10 cellular contexts compared by ENCODE assay signal in the genomic region with DNA sequence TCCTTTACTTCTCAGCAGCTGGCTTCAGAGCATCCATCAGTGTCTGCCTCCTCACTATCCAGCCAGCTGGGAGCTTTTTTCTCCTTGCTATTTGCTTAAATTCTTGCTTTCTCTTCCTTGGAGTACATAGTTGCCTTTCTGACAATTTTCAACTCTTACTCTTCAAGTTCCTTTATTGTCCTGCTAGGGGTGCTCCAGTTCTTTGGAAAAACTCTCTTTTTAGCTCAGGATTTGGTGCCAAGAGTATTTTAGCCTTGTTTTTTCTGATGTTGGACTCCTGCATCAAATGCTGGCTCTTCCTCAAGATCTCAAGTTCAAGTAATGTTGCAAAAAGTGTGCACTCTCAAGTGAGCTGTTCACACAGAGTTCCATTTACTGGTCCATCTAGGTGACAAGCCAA.
A peak's percentile ranks its signal among the peaks of the same experiment; 100 is the strongest.
DNase-seq lines count a peak whose midpoint lies in the region; ATAC-seq and TF ChIP-seq lines count a peak whose summit lies in the region.
"Had no signal": no experiment of that assay in that cellular context is flagged by ENCODE, and none has a peak within 500 bp of the region (broad histone marks: within the 10 kb centered on the region; RNA-seq: fewer than 3 reads in every experiment).

No MANE protein-coding gene starts in this region.

- 0 out of 2 replicates have a peak, but pooled peaks have one; percentile 13 for TF ChIP-seq CTCF in WTC11 (IDR thresholded peaks at IDR 0.05)
- peak; percentile 50 for TF ChIP-seq CTCF in foreskin keratinocyte (conservative IDR thresholded peaks at IDR 0.05)

- CTCF ChIA-PET in WTC11 (lab: Charles Lee) = interaction anchor here (0.6 to 1.8 kb wide), 15 partner anchors 10 to 433 kb away, joined by 3 to 6 read pairs (median 3); partner anchors contain the start of gene SRD5A3

- peak; percentile 9 for DNase-seq in EL
- DNase-seq in WTC11 (ENCODE audit: low spot score) = no peak
- DNase-seq in foreskin keratinocyte = no peak
- DNase-seq in pons (ENCODE audit: low spot score) = peak; percentile 73
- no peak for DNase-seq in activated naive CD4-positive, alpha-beta T cell treated with anti-CD3 and anti-CD28 coated beads, Interleukin-2, amount 50 U/mL, for 16 hours
- no peak for DNase-seq in left lobe of liver (ENCODE audit: low spot score)
- DNase-seq: Caco-2 had no signal

- H3K27me3 ChIP-seq in foreskin keratinocyte = peaks cover 8% of the 10 kb centered on the region
- H3K27me3 ChIP-seq: neutrophil had no signal

- H3K27me3 Mint-ChIP-seq in WTC11 (ENCODE audit: low read depth) = no peaks in the 10 kb centered on the region

- peaks cover 2% of the 10 kb centered on the region for H3K4me1 Mint-ChIP-seq in WTC11

- no peaks in the 10 kb centered on the region for H3K4me1 ChIP-seq in foreskin keratinocyte
- H3K4me1 ChIP-seq: Caco-2 had no signal

- ATAC-seq in WTC11 (peak; percentile 48; the same call in 1 of the 2 replicates), foreskin keratinocyte (no peak), GM19328 (IDR thresholded peaks at IDR 0.05; ENCODE audit: unreplicated experiment) (no peak), HG03469 (IDR thresholded peaks at IDR 0.05; ENCODE audit: unreplicated experiment) (no peak), left lobe of liver (no peak)

- no peaks in the 10 kb centered on the region for H3K36me3 Mint-ChIP-seq in WTC11

- POLR2A ChIA-PET in WTC11 (lab: Charles Lee) = no interaction called here

- no peak overlapping the region for H3K27ac ChIP-seq in foreskin keratinocyte
- H3K27ac ChIP-seq: neutrophil had no signal

- no peak overlapping the region for H3K4me3 Mint-ChIP-seq in WTC11

- no peak overlapping the region for H3K27ac Mint-ChIP-seq in WTC11

- peaks cover 17% of the 10 kb centered on the region; the same call in 1 of the 2 replicates for H3K9me3 Mint-ChIP-seq in WTC11

TF ChIP-seq in WTC11, 78 proteins besides CTCF, POLR2A, EP300 and RAD21:
- TF ChIP-seq ZBTB21 (CRISPR knock-in tag; IDR thresholded peaks at IDR 0.05; ENCODE audit: borderline replicate concordance) = no peak
- TF ChIP-seq CREM (CRISPR knock-in tag; IDR thresholded peaks at IDR 0.05) = no peak
- TF ChIP-seq SOX15 (CRISPR knock-in tag; IDR thresholded peaks at IDR 0.05) = no peak
- TF ChIP-seq, protein P1, sequence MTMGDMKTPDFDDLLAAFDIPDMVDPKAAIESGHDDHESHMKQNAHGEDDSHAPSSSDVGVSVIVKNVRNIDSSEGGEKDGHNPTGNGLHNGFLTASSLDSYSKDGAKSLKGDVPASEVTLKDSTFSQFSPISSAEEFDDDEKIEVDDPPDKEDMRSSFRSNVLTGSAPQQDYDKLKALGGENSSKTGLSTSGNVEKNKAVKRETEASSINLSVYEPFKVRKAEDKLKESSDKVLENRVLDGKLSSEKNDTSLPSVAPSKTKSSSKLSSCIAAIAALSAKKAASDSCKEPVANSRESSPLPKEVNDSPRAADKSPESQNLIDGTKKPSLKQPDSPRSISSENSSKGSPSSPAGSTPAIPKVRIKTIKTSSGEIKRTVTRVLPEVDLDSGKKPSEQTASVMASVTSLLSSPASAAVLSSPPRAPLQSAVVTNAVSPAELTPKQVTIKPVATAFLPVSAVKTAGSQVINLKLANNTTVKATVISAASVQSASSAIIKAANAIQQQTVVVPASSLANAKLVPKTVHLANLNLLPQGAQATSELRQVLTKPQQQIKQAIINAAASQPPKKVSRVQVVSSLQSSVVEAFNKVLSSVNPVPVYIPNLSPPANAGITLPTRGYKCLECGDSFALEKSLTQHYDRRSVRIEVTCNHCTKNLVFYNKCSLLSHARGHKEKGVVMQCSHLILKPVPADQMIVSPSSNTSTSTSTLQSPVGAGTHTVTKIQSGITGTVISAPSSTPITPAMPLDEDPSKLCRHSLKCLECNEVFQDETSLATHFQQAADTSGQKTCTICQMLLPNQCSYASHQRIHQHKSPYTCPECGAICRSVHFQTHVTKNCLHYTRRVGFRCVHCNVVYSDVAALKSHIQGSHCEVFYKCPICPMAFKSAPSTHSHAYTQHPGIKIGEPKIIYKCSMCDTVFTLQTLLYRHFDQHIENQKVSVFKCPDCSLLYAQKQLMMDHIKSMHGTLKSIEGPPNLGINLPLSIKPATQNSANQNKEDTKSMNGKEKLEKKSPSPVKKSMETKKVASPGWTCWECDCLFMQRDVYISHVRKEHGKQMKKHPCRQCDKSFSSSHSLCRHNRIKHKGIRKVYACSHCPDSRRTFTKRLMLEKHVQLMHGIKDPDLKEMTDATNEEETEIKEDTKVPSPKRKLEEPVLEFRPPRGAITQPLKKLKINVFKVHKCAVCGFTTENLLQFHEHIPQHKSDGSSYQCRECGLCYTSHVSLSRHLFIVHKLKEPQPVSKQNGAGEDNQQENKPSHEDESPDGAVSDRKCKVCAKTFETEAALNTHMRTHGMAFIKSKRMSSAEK (CRISPR knock-in tag; IDR thresholded peaks at IDR 0.05; ENCODE audit: borderline replicate concordance) = no peak

Comparison
In these comparisons a context has a peak if more than half of its experiments do, and no peak if none do; other contexts are left out.
1. DNase-seq: peak in EL (single experiment) and pons (single experiment); none in WTC11 (single experiment), foreskin keratinocyte (0 of 2), activated naive CD4-positive, alpha-beta T cell treated with anti-CD3 and anti-CD28 coated beads, Interleukin-2, amount 50 U/mL, for 16 hours (single experiment) and left lobe of liver (single experiment).